ENCODE assay signal across 19 cellular contexts in the genomic region with DNA sequence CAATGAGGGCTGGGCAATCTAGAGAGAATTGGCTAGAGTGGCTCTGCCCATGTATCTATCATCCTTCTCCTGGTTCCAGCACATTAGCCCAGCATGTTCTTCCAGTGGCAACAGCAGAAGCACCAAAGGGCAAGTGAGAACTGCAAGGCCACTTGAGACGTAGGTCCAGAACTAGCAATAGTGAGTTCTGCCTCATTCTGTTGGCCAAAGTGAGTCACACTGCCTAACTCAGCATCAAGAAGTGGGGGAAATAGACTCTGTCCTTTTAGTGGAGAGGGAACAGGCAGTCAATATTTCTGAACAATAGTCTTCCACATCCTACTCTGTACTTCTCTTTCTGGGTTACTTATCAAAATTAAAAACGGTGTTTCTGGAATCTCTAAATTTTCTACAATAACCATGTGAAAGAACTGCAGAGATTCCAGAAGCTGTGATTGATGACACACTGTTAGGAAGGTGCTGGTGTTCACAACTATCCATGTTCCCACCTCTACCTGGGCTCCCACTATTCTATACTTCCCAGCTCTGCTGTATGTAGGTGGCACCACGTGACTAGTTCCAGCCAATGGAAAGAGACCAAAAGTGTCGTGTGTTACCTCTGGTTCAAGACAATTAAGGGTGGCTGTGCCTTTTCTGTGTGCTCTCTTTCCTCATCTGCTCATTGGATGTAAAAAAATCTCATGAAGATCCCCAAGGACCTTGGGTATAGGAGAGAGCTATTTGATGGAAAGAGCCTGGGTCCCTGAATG. TPM values are rescaled to one million over a fixed set of nuclear protein-coding genes. Genes with fewer than 3 reads are reported as not detected.
DNase-seq lines count a peak whose midpoint lies in the region; ATAC-seq, FAIRE-seq and TF ChIP-seq lines count a peak whose summit lies in the region.
"Had no signal": no experiment of that assay in that cellular context is flagged by ENCODE, and none has a peak within 500 bp of the region (broad histone marks: within the 10 kb centered on the region; RNA-seq: fewer than 3 reads in every experiment).

No MANE protein-coding gene starts in this region.

- no peaks in the 10 kb centered on the region for H3F3A ChIP-seq in PC-3 (ENCODE audit: low read length, unreplicated experiment)

- H4K20me1 ChIP-seq in HepG2 (ENCODE audit: insufficient read depth, low read length) (no peaks in the 10 kb centered on the region), mammary epithelial cell (ENCODE audit: insufficient read depth, low read length) (no peaks in the 10 kb centered on the region), PC-3 (ENCODE audit: low read length) (no peaks in the 10 kb centered on the region)

- no peak for TF ChIP-seq POLR2A in right lobe of liver (IDR thresholded peaks at IDR 0.05)
- TF ChIP-seq POLR2A in HepG2 (IDR thresholded peaks at IDR 0.05; ENCODE audit: insufficient read depth in 1 of 2, low read depth in 2 of 2, low read length in 2 of 2): no peak

- no peaks in the 10 kb centered on the region for H3K79me2 ChIP-seq in HepG2 (ENCODE audit: insufficient read depth, low read length)
- H3K79me2 ChIP-seq in mammary epithelial cell (ENCODE audit: insufficient read depth, low read length): no peaks in the 10 kb centered on the region
- H3K79me2 ChIP-seq in PC-3 (ENCODE audit: low read length): no peaks in the 10 kb centered on the region

- H3K9me3 ChIP-seq in right lobe of liver: no peaks in the 10 kb centered on the region
- H3K9me3 ChIP-seq in HepG2 (ENCODE audit: low read length): no peaks in the 10 kb centered on the region
- no peaks in the 10 kb centered on the region for H3K9me3 ChIP-seq in mammary epithelial cell (replicated peaks; ENCODE audit: insufficient read depth, low read length)
- no peaks in the 10 kb centered on the region for H3K9me3 ChIP-seq in PC-3 (ENCODE audit: low read length)
- H3K9me3 ChIP-seq: A549, HAP-1 had no signal

- no peak for FAIRE-seq in HepG2 (lab: Jason Lieb, UNC)
- FAIRE-seq: A549 had no signal

- dilution Hi-C loops in mammary epithelial cell (cut with HindIII; ENCODE audit: low sequenced_read_pairs): no loop called here

- in situ Hi-C loops in HepG2 (cut with HindIII; ENCODE audit: extremely low pct_ligation_motif_present, low pct_unique_long_range_greater_than_20kb): no loop called here
- in situ Hi-C loops in mammary epithelial cell (cut with MboI; ENCODE audit: low sequenced_read_pairs in 2 of 2): no loop called here

- CTCF ChIA-PET in HepG2 (lab: Yijun Ruan, JAX; ENCODE audit: low intra/inter-chr PET ratio, low total read pairs) (no interaction called here), mammary epithelial cell (lab: Charles Lee; ENCODE audit: low non-redundant PET) (no interaction called here), PC-3 (lab: Charles Lee) (interaction anchor here (0.5 kb wide), 1 partner anchor 832 kb away, joined by 3 read pairs; no protein-coding TSS in a partner anchor)

- H2AFZ ChIP-seq in HepG2 (ENCODE audit: low read length) (no peak overlapping the region), mammary epithelial cell (ENCODE audit: low read depth, low read length) (no peak overlapping the region), PC-3 (ENCODE audit: low read length) (no peak overlapping the region)

- DNase-seq in right lobe of liver: no peak
- DNase-seq in HepG2 (ENCODE audit: low spot score): no peak
- DNase-seq in left lobe of liver (ENCODE audit: low spot score): no peak
- no peak for DNase-seq in mammary epithelial cell
- DNase-seq in T-helper 1 cell: no peak
- no peak for DNase-seq in PC-3
- DNase-seq: AML-193; CD4-positive, alpha-beta memory T cell; DMS153; DMS79 treated with DMSO at 0.1 percent for 48 hours; GF-D8; IMR-90 had no signal

- TF ChIP-seq EP300 in HepG2 (IDR thresholded peaks at IDR 0.05; ENCODE audit: low read depth in 2 of 2, low read length in 2 of 2) (no peak), HepG2 (CRISPR knock-in tag; IDR thresholded peaks at IDR 0.05; ENCODE audit: borderline replicate concordance) (no peak)

- no peaks in the 10 kb centered on the region for H3K9me2 ChIP-seq in PC-3 (replicated peaks; ENCODE audit: low read length)

- intact Hi-C loops in right lobe of liver (cut with DNase I): no loop called here
- intact Hi-C loops in HepG2 (cut with micrococcal nuclease; ENCODE audit: unreplicated experiment): loop anchor here (5.0 kb wide), 2 partner anchors 79 to 231 kb away; no protein-coding TSS in a partner anchor
- intact Hi-C loops in mammary epithelial cell (cut with micrococcal nuclease): loop anchor here (5.0 kb wide), 2 partner anchors 79 to 231 kb away; no protein-coding TSS in a partner anchor
- intact Hi-C loops in PC-3 (cut with micrococcal nuclease): no loop called here

- no peak overlapping the region for H3K4me2 ChIP-seq in HepG2 (ENCODE audit: low read depth, low read length)
- H3K4me2 ChIP-seq in mammary epithelial cell (ENCODE audit: insufficient read depth, low read depth, low read length): no peak overlapping the region
- no peak overlapping the region for H3K4me2 ChIP-seq in PC-3 (ENCODE audit: low read length)
- H3K4me2 ChIP-seq: A549 had no signal

- no peak overlapping the region for H3K9ac ChIP-seq in HepG2 (ENCODE audit: insufficient read depth, low read depth, low read length)
- H3K9ac ChIP-seq in rectal smooth muscle tissue (ENCODE audit: low read length): no peak overlapping the region
- H3K9ac ChIP-seq in mammary epithelial cell (ENCODE audit: insufficient read depth, low read length): no peak overlapping the region
- H3K9ac ChIP-seq in PC-3 (ENCODE audit: low read length): no peak overlapping the region

- H3K36me3 ChIP-seq in right lobe of liver (no peaks in the 10 kb centered on the region), HepG2 (replicated peaks in 1 of 2; ENCODE audit: control insufficient read depth in 1 of 2, insufficient read depth in 2 of 2, low read length in 2 of 2) (no peaks in the 10 kb centered on the region), rectal smooth muscle tissue (ENCODE audit: control insufficient read depth, insufficient read depth, low read length) (no peaks in the 10 kb centered on the region), mammary epithelial cell (ENCODE audit: insufficient read depth, low read length) (no peaks in the 10 kb centered on the region), PC-3 (ENCODE audit: low read depth, low read length) (no peaks in the 10 kb centered on the region)
- H3K36me3 ChIP-seq: HAP-1 had no signal

- H3K4me3 ChIP-seq in right lobe of liver (no peak overlapping the region), HepG2 (replicated peaks in 1 of 3; ENCODE audit: insufficient read depth in 1 of 3, low read depth in 2 of 3, low read length in 3 of 3) (no peak overlapping the region), rectal smooth muscle tissue (ENCODE audit: low read length) (no peak overlapping the region), mammary epithelial cell (replicated peaks in 1 of 3; ENCODE audit: insufficient read depth in 1 of 3, low read depth in 2 of 3, low read length in 3 of 3) (no peak overlapping the region), PC-3 (ENCODE audit: low read length) (no peak overlapping the region)
- H3K4me3 ChIP-seq: A549, HAP-1 had no signal

- no peak overlapping the region for H3K27ac ChIP-seq in right lobe of liver
- no peak overlapping the region for H3K27ac ChIP-seq in HepG2 (ENCODE audit: extremely low read length, insufficient read depth, low read length)
- peak overlapping the region; percentile 82 for H3K27ac ChIP-seq in rectal smooth muscle tissue (ENCODE audit: low read depth, low read length)
- no peak overlapping the region for H3K27ac ChIP-seq in mammary epithelial cell (ENCODE audit: insufficient read depth, low read depth, low read length)
- H3K27ac ChIP-seq in PC-3 (ENCODE audit: low read length): no peak overlapping the region
- H3K27ac ChIP-seq: 22Rv1, A549, C4-2B, HL-60 had no signal

- no peak for TF ChIP-seq CTCF in right lobe of liver (IDR thresholded peaks at IDR 0.05)
- TF ChIP-seq CTCF in HepG2 (CRISPR knock-in tag; IDR thresholded peaks at IDR 0.05): no peak
- TF ChIP-seq CTCF in mammary epithelial cell (conservative IDR thresholded peaks at IDR 0.05 in 1 of 2, IDR thresholded peaks at IDR 0.05 in 1 of 2; ENCODE audit: extremely low read depth in 1 of 2, insufficient read depth in 1 of 2, low read depth in 1 of 2, low read length in 2 of 2): no peak
- no peak for TF ChIP-seq CTCF in PC-3 (conservative IDR thresholded peaks at IDR 0.05; ENCODE audit: low read depth, low read length)

- BruUV-seq in HepG2 (replicated peaks; lab: Mats Ljungman, UMichigan) (no TSS peak), mammary epithelial cell (replicated peaks; lab: Mats Ljungman, UMichigan) (no TSS peak), PC-3 (replicated peaks; lab: Mats Ljungman, UMichigan) (no TSS peak)

- TF ChIP-seq RAD21 in HepG2 (CRISPR knock-in tag; IDR thresholded peaks at IDR 0.05): no peak

- 90% methylated on average over 4 of the region's 4 CpGs for WGBS in right lobe of liver (ENCODE audit: insufficient coverage, low coverage, low lambda C conversion rate, missing lambda C conversion rate)
- 71% methylated on average over 4 of the region's 4 CpGs for WGBS in HepG2 (ENCODE audit: low lambda C conversion rate)
- 88% methylated on average over 4 of the region's 4 CpGs for WGBS in mammary epithelial cell (ENCODE audit: low coverage, missing lambda C conversion rate)

- POLR2A ChIA-PET in HepG2 (lab: Yijun Ruan, JAX) (no interaction called here), PC-3 (lab: Charles Lee; ENCODE audit: unreplicated experiment) (no interaction called here)

- H3K27me3 ChIP-seq in right lobe of liver: no peaks in the 10 kb centered on the region
- no peaks in the 10 kb centered on the region; a peak in 2 of 5 replicates for H3K27me3 ChIP-seq in HepG2 (ENCODE audit: control insufficient read depth in 1 of 2, insufficient read depth in 2 of 2, low read length in 2 of 2)
- H3K27me3 ChIP-seq in rectal smooth muscle tissue (ENCODE audit: control insufficient read depth, insufficient read depth, low read length): no peaks in the 10 kb centered on the region
- H3K27me3 ChIP-seq in mammary epithelial cell (ENCODE audit: insufficient read depth, low read length): no peaks in the 10 kb centered on the region
- no peaks in the 10 kb centered on the region for H3K27me3 ChIP-seq in PC-3 (ENCODE audit: low read length)

- H3K4me1 ChIP-seq in right lobe of liver (peaks cover 0 to 20% (median 5%) of the 10 kb centered on the region in 4 donors), HepG2 (ENCODE audit: insufficient read depth, low read length) (peaks cover 35% of the 10 kb centered on the region), rectal smooth muscle tissue (ENCODE audit: control insufficient read depth, insufficient read depth, low read length) (peaks cover 26% of the 10 kb centered on the region), mammary epithelial cell (ENCODE audit: insufficient read depth, low read length) (no peaks in the 10 kb centered on the region), PC-3 (ENCODE audit: insufficient read depth, low read length) (no peaks in the 10 kb centered on the region)
- H3K4me1 ChIP-seq: HAP-1 had no signal

- ATAC-seq in right lobe of liver (peak in 3 of 4 donors; percentile 34 to 51 (median 50)), HepG2 (no peak), left lobe of liver (peak; percentile 17), GM19395 (IDR thresholded peaks at IDR 0.05; ENCODE audit: unreplicated experiment) (no peak), PC-3 (no peak)
- ATAC-seq: A549 had no signal

RNA-seq across cellular contexts. Expression of gene GRK3, which starts 23.4 kb away (rescaled TPM):
- total RNA-seq in right lobe of liver (1 to 10 TPM; 1.1 to 4.9 (median 3.6) TPM), HepG2 (2016; rRNA removed; fragmentation: Illumina TruSeq; extraction: Trizol) (16.7 and 23.6 TPM in 2 replicates), left lobe of liver (1.3 TPM), mammary epithelial cell (10 to 100 TPM; 12.8 to 16.0 TPM), PC-3 (2014; rRNA removed) (under 0.01 TPM in 1 of 2 replicates, not detected in the other)
- 13.1 and 14.5 TPM in 2 replicates for total RNA-seq in HepG2 (2016; cell fraction: cytosol; rRNA removed; fragmentation: Illumina TruSeq; extraction: Trizol; ENCODE audit: low read depth)
- 17.2 and 21.5 TPM in 2 replicates for total RNA-seq in HepG2 (2016; cell fraction: insoluble cytoplasmic fraction; rRNA removed; fragmentation: Illumina TruSeq; extraction: Trizol)
- total RNA-seq in HepG2 (2016; cell fraction: membrane; rRNA removed; fragmentation: Illumina TruSeq; extraction: Trizol): 24.9 and 31.5 TPM in 2 replicates
- total RNA-seq in HepG2 (2016; cell fraction: nucleus; rRNA removed; fragmentation: Illumina TruSeq; extraction: Trizol): 10.9 and 11.2 TPM in 2 replicates
- polyA plus RNA-seq in HepG2 (2011; rRNA removed) (8.4 and 8.5 TPM in 2 replicates), mammary epithelial cell (5.8 TPM)
- polyA plus RNA-seq in HepG2 (2011; cell fraction: cytosol; rRNA removed): 4.6 and 7.2 TPM in 2 replicates
- polyA plus RNA-seq in HepG2 (2011; cell fraction: nucleus; rRNA removed): 7.4 TPM in 2 replicates
- 6.3 and 6.9 TPM in 2 replicates for polyA plus RNA-seq in HepG2 (2012)
- 9.1 and 9.5 TPM in 2 replicates for polyA plus RNA-seq in HepG2 (2016; cell fraction: cytosol; fragmentation: Illumina TruSeq; extraction: Trizol; ENCODE audit: low read depth)
- 13.1 and 17.4 TPM in 2 replicates for polyA plus RNA-seq in HepG2 (2016; cell fraction: insoluble cytoplasmic fraction; fragmentation: Illumina TruSeq; extraction: Trizol; ENCODE audit: low read depth)
- polyA plus RNA-seq in HepG2 (2016; cell fraction: membrane; fragmentation: Illumina TruSeq; extraction: Trizol; ENCODE audit: low read depth): 18.9 and 19.4 TPM in 2 replicates
- polyA plus RNA-seq in HepG2 (2016; cell fraction: nucleus; fragmentation: Illumina TruSeq; extraction: Trizol; ENCODE audit: insufficient read depth, low read depth): 11.1 and 12.7 TPM in 2 replicates
- polyA minus RNA-seq in HepG2 (2011; rRNA and poly(A)+ RNA removed; ENCODE audit: low replicate concordance): 12.8 TPM in 1 of 2 replicates, not detected in the other
- polyA minus RNA-seq in HepG2 (2011; cell fraction: cytosol; rRNA and poly(A)+ RNA removed): 9.5 and 11.9 TPM in 2 replicates
- 13.4 and 15.9 TPM in 2 replicates for polyA minus RNA-seq in HepG2 (2011; cell fraction: nucleus; rRNA and poly(A)+ RNA removed)
- 19.0 TPM for polyA minus RNA-seq in mammary epithelial cell

Comparison
In these comparisons a context has a peak if more than half of its experiments do, and no peak if none do; other contexts are left out.
1. ATAC-seq: peak in right lobe of liver (3 of 4) and left lobe of liver (single experiment); none in HepG2 (single experiment), GM19395 (single experiment) and PC-3 (single experiment).
2. intact Hi-C loops: an anchor here in HepG2 (5.0 kb wide) and mammary epithelial cell (5.0 kb wide); none called in right lobe of liver and PC-3.